17 cellular contexts compared by ENCODE assay signal in the genomic region with DNA sequence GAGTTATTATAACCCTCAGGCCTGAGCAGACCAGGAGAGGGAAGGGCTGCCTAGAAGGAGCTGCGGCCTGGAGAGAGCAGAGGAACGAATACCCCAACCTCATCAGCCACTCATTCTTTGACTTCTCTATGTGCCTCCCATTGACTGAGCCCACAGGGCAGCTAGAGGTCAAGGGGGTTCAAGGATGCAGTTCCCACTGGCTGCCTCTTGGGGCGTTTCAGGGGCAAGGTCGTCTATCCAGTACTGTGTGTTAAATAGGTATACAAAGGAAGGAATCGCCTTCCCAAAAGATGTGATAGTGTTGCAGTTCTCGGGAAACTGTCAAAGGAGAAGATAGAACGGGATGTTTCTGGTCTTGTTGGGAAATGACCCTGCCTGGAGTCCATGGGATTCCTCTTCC.
DNase-seq lines count a peak whose midpoint lies in the region; ATAC-seq and TF ChIP-seq lines count a peak whose summit lies in the region.
"Had no signal": no experiment of that assay in that cellular context is flagged by ENCODE, and none has a peak within 500 bp of the region (broad histone marks: within the 10 kb centered on the region; RNA-seq: fewer than 3 reads in every experiment).

No MANE protein-coding gene starts in this region.

- no peaks in the 10 kb centered on the region for H3K9me3 ChIP-seq in lower lobe of right lung
- H3K9me3 ChIP-seq: MG63, tibial nerve had no signal

- in situ Hi-C loops in GM13977 (cut with MboI; ENCODE audit: low pct_unique_long_range_greater_than_20kb, low sequenced_read_pairs, unreplicated experiment): loop anchor here (25.0 kb wide), 1 partner anchor 263 kb away; no protein-coding TSS in a partner anchor

- H3K9me3 Mint-ChIP-seq in WTC11: no peaks in the 10 kb centered on the region
- H3K9me3 Mint-ChIP-seq: immature natural killer cell; naive thymus-derived CD4-positive, alpha-beta T cell had no signal

- DNase-seq in DMS53 (lab: John Stamatoyannopoulos, UW) (peak; percentile 17), DMS53 treated with DMSO at 0.1 percent for 48 hours (lab: John Stamatoyannopoulos, UW; ENCODE audit: unreplicated experiment) (no peak), GM13977 (ENCODE audit: low spot score) (peak; percentile 17), WTC11 (ENCODE audit: low spot score) (peak; percentile 75), lower lobe of right lung (no peak), hepatic stellate cell (ENCODE audit: low spot score) (no peak), NCI-H226 (no peak), NCI-H1092 treated with DMSO at 0.1 percent for 48 hours (lab: John Stamatoyannopoulos, UW) (no peak)
- DNase-seq: 8988T; activated naive CD4-positive, alpha-beta T cell; cerebellar nuclear complex; immature natural killer cell; MG63; naive thymus-derived CD4-positive, alpha-beta T cell; NCI-H526 treated with DMSO at 0.1 percent for 48 hours; SW 1271 had no signal

- no peak overlapping the region for H3K4me3 Mint-ChIP-seq in WTC11
- H3K4me3 Mint-ChIP-seq: immature natural killer cell; naive thymus-derived CD4-positive, alpha-beta T cell had no signal

- CTCF ChIA-PET in WTC11 (lab: Charles Lee): interaction anchor here (0.5 to 4.3 kb wide), 17 partner anchors 9 to 1683 kb away, joined by 3 to 32 read pairs (median 4); no protein-coding TSS in a partner anchor

- ATAC-seq in WTC11 (peak; percentile 99), lower lobe of right lung (no peak)
- ATAC-seq: naive thymus-derived CD4-positive, alpha-beta T cell had no signal

- peaks cover 22% of the 10 kb centered on the region for H3K27me3 Mint-ChIP-seq in WTC11 (ENCODE audit: low read depth)

- no peak overlapping the region for H3K4me3 ChIP-seq in lower lobe of right lung
- H3K4me3 ChIP-seq: MG63, tibial nerve had no signal

- H3K36me3 ChIP-seq in lower lobe of right lung: no peaks in the 10 kb centered on the region
- H3K36me3 ChIP-seq: MG63, tibial nerve had no signal

- no peak overlapping the region for H3K27ac Mint-ChIP-seq in WTC11
- H3K27ac Mint-ChIP-seq: immature natural killer cell had no signal

- intact Hi-C loops in lower lobe of right lung (cut with DNase I): no loop called here

- POLR2A ChIA-PET in WTC11 (lab: Charles Lee): no interaction called here

- H3K27ac ChIP-seq in lower lobe of right lung: no peak overlapping the region

- no peaks in the 10 kb centered on the region for H3K27me3 ChIP-seq in lower lobe of right lung (ENCODE audit: low read depth)
- H3K27me3 ChIP-seq: MG63, tibial nerve had no signal

- H3K36me3 Mint-ChIP-seq in WTC11: no peaks in the 10 kb centered on the region
- H3K36me3 Mint-ChIP-seq: immature natural killer cell; naive thymus-derived CD4-positive, alpha-beta T cell had no signal

- H3K4me1 ChIP-seq in lower lobe of right lung: no peaks in the 10 kb centered on the region
- H3K4me1 ChIP-seq: tibial nerve had no signal

- TF ChIP-seq CTCF in GM13977 (IDR thresholded peaks at IDR 0.05; ENCODE audit: extremely low read depth, insufficient read depth, missing control alignments) (peak; percentile 25), WTC11 (IDR thresholded peaks at IDR 0.05) (peak; percentile 61), lower lobe of right lung (IDR thresholded peaks at IDR 0.05) (peak; percentile 16)

- H3K4me1 Mint-ChIP-seq in WTC11: no peaks in the 10 kb centered on the region
- H3K4me1 Mint-ChIP-seq: immature natural killer cell; naive thymus-derived CD4-positive, alpha-beta T cell had no signal

TF ChIP-seq in WTC11, 78 proteins besides CTCF, POLR2A, EP300 and RAD21:
- TF ChIP-seq TEAD4 (CRISPR knock-in tag; IDR thresholded peaks at IDR 0.05) (no peak), ZNF232 (CRISPR knock-in tag; IDR thresholded peaks at IDR 0.05) (no peak), ZNF121 (CRISPR knock-in tag; IDR thresholded peaks at IDR 0.05) (no peak), CREM (CRISPR knock-in tag; IDR thresholded peaks at IDR 0.05) (no peak), GABPB1 (CRISPR knock-in tag; IDR thresholded peaks at IDR 0.05) (no peak), CBFB (CRISPR knock-in tag; IDR thresholded peaks at IDR 0.05; ENCODE audit: low read depth) (no peak), TEAD1 (CRISPR knock-in tag; IDR thresholded peaks at IDR 0.05) (no peak), PRRX2 (CRISPR knock-in tag; IDR thresholded peaks at IDR 0.05) (no peak), ZNF416 (CRISPR knock-in tag; IDR thresholded peaks at IDR 0.05) (no peak), ATF3 (CRISPR knock-in tag; conservative IDR thresholded peaks at IDR 0.05) (no peak)
- TF ChIP-seq, protein P1, sequence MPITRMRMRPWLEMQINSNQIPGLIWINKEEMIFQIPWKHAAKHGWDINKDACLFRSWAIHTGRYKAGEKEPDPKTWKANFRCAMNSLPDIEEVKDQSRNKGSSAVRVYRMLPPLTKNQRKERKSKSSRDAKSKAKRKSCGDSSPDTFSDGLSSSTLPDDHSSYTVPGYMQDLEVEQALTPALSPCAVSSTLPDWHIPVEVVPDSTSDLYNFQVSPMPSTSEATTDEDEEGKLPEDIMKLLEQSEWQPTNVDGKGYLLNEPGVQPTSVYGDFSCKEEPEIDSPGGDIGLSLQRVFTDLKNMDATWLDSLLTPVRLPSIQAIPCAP (CRISPR knock-in tag; IDR thresholded peaks at IDR 0.05): no peak

Comparison
In these comparisons a context has a peak if more than half of its experiments do, and no peak if none do; other contexts are left out.
1. DNase-seq: peak in DMS53 (single experiment), GM13977 (single experiment) and WTC11 (single experiment); none in DMS53 treated with DMSO at 0.1 percent for 48 hours (single experiment), lower lobe of right lung (single experiment), hepatic stellate cell (single experiment), NCI-H226 (single experiment) and NCI-H1092 treated with DMSO at 0.1 percent for 48 hours (single experiment).
2. Peak in every context shown above with its lines, with median percentiles within 50 percentile points of each other: CTCF ChIP-seq.